19 cellular contexts compared by ENCODE assay signal in the genomic region with DNA sequence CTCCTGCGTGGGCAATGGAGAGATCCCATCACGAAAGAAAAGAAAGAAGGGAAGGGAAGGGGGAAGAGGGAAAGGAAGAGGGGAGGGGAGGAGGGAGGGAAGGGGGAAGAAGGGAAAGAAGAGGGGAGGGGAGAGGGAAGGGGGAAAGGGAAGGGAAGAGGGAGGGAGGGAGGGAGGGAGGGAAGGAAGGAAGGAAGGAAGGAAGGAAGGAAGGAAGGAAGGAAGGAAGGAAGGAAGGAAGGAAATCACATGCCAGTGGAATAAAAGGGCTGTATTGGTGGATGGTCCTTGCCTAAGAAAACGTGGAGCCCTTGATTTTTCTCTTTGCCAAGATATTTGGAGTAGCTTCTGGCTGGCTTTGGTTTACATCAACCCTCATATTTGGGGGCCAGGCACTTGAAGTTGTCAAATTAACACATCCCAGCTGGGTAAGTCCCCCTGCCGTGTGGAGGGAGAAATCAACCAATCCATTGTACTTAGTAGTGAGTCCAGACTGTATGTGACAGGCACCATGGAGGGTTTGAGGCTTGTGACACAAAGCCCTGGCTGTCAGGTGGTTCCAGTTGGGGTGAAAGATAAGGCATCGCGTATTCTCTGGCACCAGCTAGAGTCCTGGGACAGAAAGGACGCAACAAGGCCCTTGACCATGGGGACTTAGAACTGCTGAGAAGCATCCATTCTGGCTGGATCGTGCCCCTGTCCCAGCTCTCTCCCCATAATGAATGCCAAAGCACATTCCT.
"Had no signal": no experiment of that assay in that cellular context is flagged by ENCODE, and none has a peak within 500 bp of the region (broad histone marks: within the 10 kb centered on the region; RNA-seq: fewer than 3 reads in every experiment).

No MANE protein-coding gene starts in this region.

- H3K27ac ChIP-seq: breast epithelium, lower lobe of right lung, neural progenitor cell, prostate gland, right atrium auricular region, upper lobe of right lung, WERI-Rb-1 had no signal

- H3K36me3 ChIP-seq: prostate gland had no signal

- ATAC-seq: activated T-cell treated with anti-CD3 and anti-CD28 coated beads, Interleukin-2, amount 50 U/mL, for 4 hours; lower lobe of right lung; naive thymus-derived CD8-positive, alpha-beta T cell; SK-N-SH treated with all-trans-retinoic acid at 6 μM for 48 hours; T-cell; upper lobe of right lung had no signal

- H3K9ac ChIP-seq: neural progenitor cell had no signal

- H3K9me3 ChIP-seq: breast epithelium, lower lobe of right lung, prostate gland, upper lobe of right lung had no signal

- DNase-seq: activated CD4-positive, CD25-positive, alpha-beta regulatory T cell treated with anti-CD3 and anti-CD28 coated beads, Interleukin-2, amount 50 U/mL, for 72 hours; activated naive CD4-positive, alpha-beta T cell treated with Interleukin-2 at 50 U/mL for 16 hours; activated naive CD8-positive, alpha-beta T cell treated with anti-CD3 and anti-CD28 coated beads, Interleukin-2, amount 10 ng/mL, durations not matched to agents 7 days and 5 days; activated T-cell treated with anti-CD3 and anti-CD28 coated beads, Interleukin-2, amount 50 U/mL, for 4 hours; amniotic stem cell; foreskin fibroblast; kidney; lower lobe of right lung; naive thymus-derived CD8-positive, alpha-beta T cell; stimulated activated CD4-positive, alpha-beta T cell treated with anti-CD3 and anti-CD28 coated beads, Interleukin-12 subunit alpha, Interleukin-12 subunit beta, amount 100 ng/mL, for 4 hours; stimulated activated CD4-positive, alpha-beta T cell treated with anti-CD3 and anti-CD28 coated beads, Interleukin-4, amount 100 ng/mL, for 4 hours; T-cell; upper lobe of right lung; WERI-Rb-1 had no signal

- H3K4me3 ChIP-seq: breast epithelium, lower lobe of right lung, neural progenitor cell, prostate gland, right atrium auricular region, upper lobe of right lung had no signal
